7 cellular contexts compared by ENCODE assay signal in the genomic region with DNA sequence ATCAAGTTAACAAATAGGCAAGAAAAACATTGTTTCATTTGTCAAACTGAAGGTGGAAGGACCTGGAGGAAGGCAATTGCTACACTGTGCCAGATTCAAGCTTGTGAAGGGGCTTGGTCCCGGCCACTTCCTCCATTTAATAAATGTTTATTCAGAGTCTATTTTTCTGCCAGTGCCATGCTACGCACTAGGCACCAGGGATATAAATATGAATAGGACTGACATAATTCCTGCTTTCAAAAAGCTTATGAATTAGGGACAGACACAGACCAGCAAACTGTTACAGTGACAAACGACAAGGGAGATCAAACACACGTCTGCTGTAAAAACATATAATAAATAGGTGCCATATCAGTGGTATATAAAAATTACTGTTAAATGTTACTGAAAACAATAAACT. TPM values are rescaled to one million over a fixed set of nuclear protein-coding genes. Genes with fewer than 3 reads are reported as not detected.
DNase-seq lines count a peak whose midpoint lies in the region; ATAC-seq and TF ChIP-seq lines count a peak whose summit lies in the region.

No MANE protein-coding gene starts in this region.

- H4K20me1 ChIP-seq in OCI-LY1 (ENCODE audit: insufficient read depth, low read length): no peaks in the 10 kb centered on the region
- no peaks in the 10 kb centered on the region for H4K20me1 ChIP-seq in smooth muscle cell (ENCODE audit: low read depth)

- DNase-seq in epithelial cell of prostate (ENCODE audit: low read depth, low spot score): no peak
- DNase-seq in smooth muscle cell (lab: John Stamatoyannopoulos, UW; ENCODE audit: unreplicated experiment): no peak
- no peak for DNase-seq in hypothalamus (lab: John Stamatoyannopoulos, UW)
- no peak for DNase-seq in H4 (ENCODE audit: low spot score)
- no peak for DNase-seq in progenitor cell of endocrine pancreas (ENCODE audit: low spot score, unreplicated experiment)

- H2AFZ ChIP-seq in OCI-LY1 (ENCODE audit: low read length): no peak overlapping the region
- peak overlapping the region; percentile 74 for H2AFZ ChIP-seq in smooth muscle cell (ENCODE audit: low read depth)

- H3K4me3 ChIP-seq in OCI-LY1 (ENCODE audit: low read depth, low read length, poor library complexity, severe bottlenecking) (peak overlapping the region; percentile 72), smooth muscle cell (peak overlapping the region; percentile 40)

- no peaks in the 10 kb centered on the region for H3K9me2 ChIP-seq in OCI-LY1 (ENCODE audit: low read depth, low read length)

- peak overlapping the region; percentile 95 for H3K27ac ChIP-seq in OCI-LY1 (ENCODE audit: low read depth, low read length, poor library complexity, severe bottlenecking)
- H3K27ac ChIP-seq in epithelial cell of prostate: peak overlapping the region; percentile 89
- H3K27ac ChIP-seq in smooth muscle cell (ENCODE audit: low read depth): peak overlapping the region; percentile 95

- H3K4me3 Mint-ChIP-seq in progenitor cell of endocrine pancreas (ENCODE audit: low read depth): no peak overlapping the region

- no peaks in the 10 kb centered on the region for H3K36me3 Mint-ChIP-seq in progenitor cell of endocrine pancreas (ENCODE audit: insufficient read depth)

- H3K4me1 Mint-ChIP-seq in progenitor cell of endocrine pancreas (ENCODE audit: low read depth): peaks cover 13% of the 10 kb centered on the region

- H3K36me3 ChIP-seq in OCI-LY1 (ENCODE audit: insufficient read depth, low read length) (no peaks in the 10 kb centered on the region), smooth muscle cell (ENCODE audit: low read depth) (no peaks in the 10 kb centered on the region)

- peak; percentile 51 for ATAC-seq in GM21528 (IDR thresholded peaks at IDR 0.05; ENCODE audit: low FRiP score, unreplicated experiment)

- TF ChIP-seq CTCF in OCI-LY1 (IDR thresholded peaks at IDR 0.05; ENCODE audit: low read length) (no peak), smooth muscle cell (IDR thresholded peaks at IDR 0.05; ENCODE audit: borderline replicate concordance, insufficient read depth, poor library complexity, severe bottlenecking) (no peak), progenitor cell of endocrine pancreas (IDR thresholded peaks at IDR 0.05; ENCODE audit: unreplicated experiment) (no peak)

- peak overlapping the region; percentile 87 for H3K9ac ChIP-seq in OCI-LY1 (ENCODE audit: low read length)
- peak overlapping the region; percentile 78 for H3K9ac ChIP-seq in smooth muscle cell (ENCODE audit: low read depth)

- H3K27me3 Mint-ChIP-seq in progenitor cell of endocrine pancreas: no peaks in the 10 kb centered on the region

- H3K27me3 ChIP-seq in OCI-LY1 (ENCODE audit: insufficient read depth, low read length) (no peaks in the 10 kb centered on the region), smooth muscle cell (ENCODE audit: low read depth) (no peaks in the 10 kb centered on the region)

- H3K79me2 ChIP-seq in OCI-LY1 (ENCODE audit: insufficient read depth, low read length): peaks cover 26% of the 10 kb centered on the region
- no peaks in the 10 kb centered on the region for H3K79me2 ChIP-seq in smooth muscle cell (ENCODE audit: low read depth)

- H3F3A ChIP-seq in OCI-LY1 (ENCODE audit: insufficient read depth, low read length): no peaks in the 10 kb centered on the region
- H3F3A ChIP-seq in smooth muscle cell (ENCODE audit: low read depth): peaks cover 6% of the 10 kb centered on the region

- H3K4me1 ChIP-seq in OCI-LY1 (ENCODE audit: insufficient read depth, low read length, severe bottlenecking) (peaks cover 62% of the 10 kb centered on the region), smooth muscle cell (ENCODE audit: low read depth) (no peaks in the 10 kb centered on the region)

- H3K4me2 ChIP-seq in OCI-LY1 (ENCODE audit: low read length) (peak overlapping the region; percentile 82), smooth muscle cell (peak overlapping the region; percentile 80)

- H3K9me3 ChIP-seq in OCI-LY1 (ENCODE audit: low read length) (no peaks in the 10 kb centered on the region), smooth muscle cell (replicated peaks; ENCODE audit: low read depth) (no peaks in the 10 kb centered on the region)

- H3K27ac Mint-ChIP-seq in progenitor cell of endocrine pancreas: no peak overlapping the region

- no peaks in the 10 kb centered on the region for H3K9me3 Mint-ChIP-seq in progenitor cell of endocrine pancreas (ENCODE audit: low read depth)

- WGBS in smooth muscle cell (ENCODE audit: low lambda C conversion rate): 85% methylated on average over 4 of the region's 4 CpGs

RNA-seq across cellular contexts. Expression of gene TLR6, which starts 0.6 kb away (rescaled TPM):
- total RNA-seq in smooth muscle cell: 4.4 and 8.9 TPM in 2 replicates
- polyA plus RNA-seq in smooth muscle cell: 0.17 and 0.89 TPM in 2 replicates
- total RNA-seq in H4 (2014; rRNA removed; shearing (Covaris generic)): 9.9 and 15.8 TPM in 2 replicates
- 0.89 and 1.1 TPM in 2 replicates for total RNA-seq in progenitor cell of endocrine pancreas

RNA-seq across cellular contexts. Expression of gene FAM114A1, which starts 11.6 kb away (rescaled TPM):
- total RNA-seq in smooth muscle cell: 226 and 363 TPM in 2 replicates
- 207 and 213 TPM in 2 replicates for polyA plus RNA-seq in smooth muscle cell
- total RNA-seq in H4 (2014; rRNA removed; shearing (Covaris generic)): 89.3 and 118 TPM in 2 replicates
- 31.2 and 32.6 TPM in 2 replicates for total RNA-seq in progenitor cell of endocrine pancreas

RNA-seq across cellular contexts. Expression of gene TLR1, which starts 51.5 kb away (rescaled TPM):
- 2.0 and 8.4 TPM in 2 replicates for total RNA-seq in smooth muscle cell
- polyA plus RNA-seq in smooth muscle cell: 0.54 and 0.99 TPM in 2 replicates
- 0.84 and 4.2 TPM in 2 replicates for total RNA-seq in H4 (2014; rRNA removed; shearing (Covaris generic))
- total RNA-seq in progenitor cell of endocrine pancreas: 3.0 and 3.1 TPM in 2 replicates
